ENCODE assay signal across 1 cellular context in genomic region chr4:186642998-186643397, GRCh38.
TF ChIP-seq lines count a peak whose summit lies in the region.

No MANE protein-coding gene starts in this region.

TF ChIP-seq in IMR-90, 13 proteins besides CTCF, POLR2A, EP300 and RAD21:
- TF ChIP-seq MAZ (IDR thresholded peaks at IDR 0.05; ENCODE audit: borderline replicate concordance, low read depth, low read length) = no peak
- no peak for TF ChIP-seq FOS (IDR thresholded peaks at IDR 0.05; ENCODE audit: low read depth, low read length)
- TF ChIP-seq MXI1 (IDR thresholded peaks at IDR 0.05; ENCODE audit: borderline replicate concordance, low read depth, low read length) = no peak
- no peak for TF ChIP-seq RFX5 (IDR thresholded peaks at IDR 0.05; ENCODE audit: low read depth, low read length)
- no peak for TF ChIP-seq MAFK (IDR thresholded peaks at IDR 0.05; ENCODE audit: low read depth, low read length)
- TF ChIP-seq RCOR1 (IDR thresholded peaks at IDR 0.05; ENCODE audit: insufficient replicate concordance, low read length) = no peak
- no peak for TF ChIP-seq SMC3 (IDR thresholded peaks at IDR 0.05; ENCODE audit: low read depth, low read length)
